Comparison of ENCODE assay signal across 1 cellular context in the genomic region with DNA sequence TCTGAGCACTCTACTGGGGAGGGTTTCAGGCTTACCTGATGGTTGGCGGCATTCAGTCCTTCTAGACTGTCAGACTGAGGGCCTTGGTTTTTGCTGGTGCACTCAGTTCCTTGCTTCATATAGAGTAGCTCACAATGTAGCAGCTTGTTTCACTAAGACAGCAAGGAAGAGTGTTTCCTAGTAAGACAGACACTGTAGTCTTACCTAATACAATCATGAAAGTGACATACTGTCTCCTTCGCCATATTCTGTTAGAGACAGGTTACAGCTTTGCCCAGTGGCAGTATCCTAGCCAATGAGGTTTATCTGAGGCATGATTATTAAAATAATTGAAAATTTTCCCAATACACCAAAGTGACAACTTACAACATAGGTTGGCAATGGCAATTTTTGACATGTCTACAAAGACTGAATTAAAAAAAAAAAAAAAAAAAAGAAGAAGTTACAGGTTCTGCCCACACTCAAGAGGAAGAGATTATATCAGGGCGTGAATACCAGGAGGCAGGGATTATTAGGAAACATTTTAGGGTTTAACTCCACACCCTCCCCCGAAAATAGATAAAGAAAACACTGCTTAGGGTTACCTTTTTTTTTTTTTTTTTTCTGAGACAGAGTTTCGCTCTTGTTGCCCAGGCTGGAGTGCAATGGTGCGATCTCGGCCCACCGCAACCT.
TF ChIP-seq lines count a peak whose summit lies in the region.

No MANE protein-coding gene starts in this region.

TF ChIP-seq in IMR-90, 13 proteins besides CTCF, POLR2A, EP300 and RAD21:
- TF ChIP-seq RFX5 (IDR thresholded peaks at IDR 0.05; ENCODE audit: low read depth, low read length) (no peak), CEBPB (IDR thresholded peaks at IDR 0.05; ENCODE audit: low read depth, low read length) (no peak), SMC3 (IDR thresholded peaks at IDR 0.05; ENCODE audit: low read depth, low read length) (no peak), CHD1 (IDR thresholded peaks at IDR 0.05; ENCODE audit: low read depth, low read length) (no peak), MAZ (IDR thresholded peaks at IDR 0.05; ENCODE audit: borderline replicate concordance, low read depth, low read length) (no peak), BHLHE40 (IDR thresholded peaks at IDR 0.05; ENCODE audit: low read depth, low read length) (no peak), MAFK (IDR thresholded peaks at IDR 0.05; ENCODE audit: low read depth, low read length) (no peak), USF2 (IDR thresholded peaks at IDR 0.05; ENCODE audit: low read depth, low read length) (no peak), ELK1 (IDR thresholded peaks at IDR 0.05; ENCODE audit: borderline replicate concordance, low read depth, low read length) (no peak), MXI1 (IDR thresholded peaks at IDR 0.05; ENCODE audit: borderline replicate concordance, low read depth, low read length) (no peak), FOS (IDR thresholded peaks at IDR 0.05; ENCODE audit: low read depth, low read length) (no peak), NFE2L2 (IDR thresholded peaks at IDR 0.05; ENCODE audit: low read depth, low read length) (no peak)
